In the genomic region with DNA sequence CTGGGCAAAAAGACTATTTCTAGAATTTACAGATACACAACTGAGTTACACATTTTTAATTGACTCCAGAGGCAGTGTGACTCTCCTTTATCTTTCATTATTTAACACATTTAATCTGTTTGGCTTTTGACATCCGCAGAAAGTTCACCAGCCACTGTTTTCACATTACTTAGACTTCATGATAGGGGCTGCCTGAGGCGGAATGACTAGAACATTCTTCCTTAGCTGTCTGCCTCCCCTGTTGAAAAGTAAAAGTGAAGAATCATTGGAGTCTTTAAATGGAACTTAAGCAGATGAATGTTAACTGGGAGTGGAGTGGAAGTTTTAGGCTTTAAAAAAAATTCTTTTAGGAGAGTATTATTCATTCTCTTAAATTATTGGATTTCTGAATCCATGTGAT, we compare ENCODE assay signal across 26 cellular contexts.
"Had no signal": no experiment of that assay in that cellular context is flagged by ENCODE, and none has a peak within 500 bp of the region (broad histone marks: within the 10 kb centered on the region; RNA-seq: fewer than 3 reads in every experiment).

No MANE protein-coding gene starts in this region.

- H3K4me3 ChIP-seq: coronary artery, esophagus squamous epithelium, lower lobe of right lung, neural progenitor cell, right lobe of liver, tibial artery, upper lobe of left lung had no signal

- H3K27me3 Mint-ChIP-seq: central memory CD8-positive, alpha-beta T cell; memory B cell; naive thymus-derived CD4-positive, alpha-beta T cell; progenitor cell of endocrine pancreas; stimulated activated naive CD8-positive, alpha-beta T cell treated with anti-CD3 and anti-CD28 coated beads, Interleukin-15, amount 100 ng/mL, for 72 hours had no signal

- H3K27me3 ChIP-seq: esophagus squamous epithelium, neural progenitor cell, right lobe of liver, tibial artery, upper lobe of left lung had no signal

- H3K4me1 Mint-ChIP-seq: central memory CD8-positive, alpha-beta T cell; immature natural killer cell; memory B cell; naive thymus-derived CD4-positive, alpha-beta T cell; stimulated activated naive CD8-positive, alpha-beta T cell treated with anti-CD3 and anti-CD28 coated beads, Interleukin-15, amount 100 ng/mL, for 72 hours had no signal

- H3K27ac Mint-ChIP-seq: immature natural killer cell; memory B cell; naive thymus-derived CD4-positive, alpha-beta T cell; neural progenitor cell; progenitor cell of endocrine pancreas; stimulated activated naive CD8-positive, alpha-beta T cell treated with anti-CD3 and anti-CD28 coated beads, Interleukin-15, amount 100 ng/mL, for 72 hours had no signal

- H3K27ac ChIP-seq: coronary artery, esophagus squamous epithelium, lower lobe of right lung, neural progenitor cell, parathyroid adenoma, right lobe of liver, tibial artery, upper lobe of left lung had no signal

- H3K36me3 Mint-ChIP-seq: immature natural killer cell; memory B cell; naive thymus-derived CD4-positive, alpha-beta T cell; neural progenitor cell had no signal

- H3K4me1 ChIP-seq: esophagus squamous epithelium, lower lobe of right lung, parathyroid adenoma, right lobe of liver, upper lobe of left lung had no signal

- H3K9me3 Mint-ChIP-seq: central memory CD8-positive, alpha-beta T cell; memory B cell; neural progenitor cell; stimulated activated naive CD8-positive, alpha-beta T cell treated with anti-CD3 and anti-CD28 coated beads, Interleukin-15, amount 100 ng/mL, for 72 hours had no signal

- DNase-seq: dermis blood vessel endothelial cell; effector memory CD4-positive, alpha-beta T cell; erythroblast; esophagus squamous epithelium; hypothalamus; immature natural killer cell; left ventricle myocardium superior; lower lobe of right lung; midbrain; naive thymus-derived CD4-positive, alpha-beta T cell; right lobe of liver; small intestine; stimulated activated CD4-positive, alpha-beta T cell treated with anti-CD3 and anti-CD28 coated beads, Interleukin-1b, Interleukin-23, amount 100 ng/mL, for 48 hours; stimulated activated CD4-positive, alpha-beta T cell treated with anti-CD3 and anti-CD28 coated beads, Interleukin-4, amount 100 ng/mL, for 1 hour; stimulated activated CD8-positive, alpha-beta memory T cell treated with anti-CD3 and anti-CD28 coated beads, Interleukin-4, amount 100 ng/mL, for 48 hours; stimulated activated naive CD4-positive, alpha-beta T cell; stimulated activated naive CD8-positive, alpha-beta T cell treated with anti-CD3 and anti-CD28 coated beads, Interleukin-15, amount 100 ng/mL, for 72 hours; tibial artery; upper lobe of left lung had no signal

- H3K4me3 Mint-ChIP-seq: central memory CD8-positive, alpha-beta T cell; immature natural killer cell; memory B cell; naive thymus-derived CD4-positive, alpha-beta T cell; nephron; neural progenitor cell; stimulated activated naive CD8-positive, alpha-beta T cell treated with anti-CD3 and anti-CD28 coated beads, Interleukin-15, amount 100 ng/mL, for 72 hours had no signal

- H3K9ac ChIP-seq: neural progenitor cell, parathyroid adenoma had no signal

- H3K9me3 ChIP-seq: esophagus squamous epithelium, lower lobe of right lung, right lobe of liver, tibial artery, upper lobe of left lung had no signal

- H3K36me3 ChIP-seq: esophagus squamous epithelium, lower lobe of right lung, neural progenitor cell, right lobe of liver, tibial artery, upper lobe of left lung had no signal
